ENCODE assay signal across 8 cellular contexts in genomic region chr6:99425647-99426453, GRCh38. TPM values are rescaled to one million over a fixed set of nuclear protein-coding genes. Genes with fewer than 3 reads are reported as not detected.
DNase-seq lines count a peak whose midpoint lies in the region; ATAC-seq and TF ChIP-seq lines count a peak whose summit lies in the region.

No MANE protein-coding gene starts in this region.

- H3K9me3 ChIP-seq in DOHH2 (ENCODE audit: control insufficient read depth, insufficient read depth, low read length) (no peaks in the 10 kb centered on the region), neural cell (ENCODE audit: low read length) (no peaks in the 10 kb centered on the region), stomach (no peaks in the 10 kb centered on the region)

- peaks cover 30% of the 10 kb centered on the region for H4K20me1 ChIP-seq in DOHH2 (ENCODE audit: control insufficient read depth, insufficient read depth, low read depth, low read length)
- H4K20me1 ChIP-seq in neural cell (ENCODE audit: insufficient read depth) = peaks cover 8% of the 10 kb centered on the region

- H3F3A ChIP-seq in DOHH2 (ENCODE audit: control insufficient read depth, insufficient read depth) = no peaks in the 10 kb centered on the region; the same call in 1 of the 2 replicates
- peaks cover 3% of the 10 kb centered on the region for H3F3A ChIP-seq in neural cell (ENCODE audit: insufficient read depth, low read length, poor library complexity, severe bottlenecking)

- WGBS in stomach, 5 donors = 1 to 3% (median 2%) methylated on average over 29 of the region's 29 CpGs

- peaks cover 57% of the 10 kb centered on the region for H3K36me3 ChIP-seq in DOHH2 (ENCODE audit: control insufficient read depth, low read length)
- H3K36me3 ChIP-seq in neural cell (ENCODE audit: insufficient read depth, low read length) = no peaks in the 10 kb centered on the region
- H3K36me3 ChIP-seq in stomach = peaks cover 0 to 4% (median 3%) of the 10 kb centered on the region in 4 donors

- H3K27me3 ChIP-seq in DOHH2 (ENCODE audit: control insufficient read depth, low read length) (no peaks in the 10 kb centered on the region), neural cell (ENCODE audit: insufficient read depth, low read depth, low read length) (no peaks in the 10 kb centered on the region), stomach (no peaks in the 10 kb centered on the region)

- TF ChIP-seq POLR2A in stomach (IDR thresholded peaks at IDR 0.05) = no peak

- intact Hi-C loops in stomach (cut with DNase I; ENCODE audit: low total_unique reads) = no loop called here

- H3K9me2 ChIP-seq in DOHH2 (replicated peaks; ENCODE audit: control insufficient read depth, low read length) (no peaks in the 10 kb centered on the region), neural cell (ENCODE audit: insufficient read depth, low read length) (no peaks in the 10 kb centered on the region)

- TF ChIP-seq CTCF in DOHH2 (IDR thresholded peaks at IDR 0.05; ENCODE audit: low read depth, low read length, poor library complexity, severe bottlenecking) (peak; percentile 59), foreskin fibroblast (IDR thresholded peaks at IDR 0.05; ENCODE audit: low read depth, low read length) (peak; percentile 27), neural cell (IDR thresholded peaks at IDR 0.05; ENCODE audit: poor library complexity, severe bottlenecking) (peak; percentile 76), stomach (IDR thresholded peaks at IDR 0.05) (peak in 3 of 7 experiments; percentile 6 to 30 (median 29))

- H3K79me2 ChIP-seq in DOHH2 (ENCODE audit: control insufficient read depth, low read length) = peaks cover 69% of the 10 kb centered on the region
- peaks cover 39% of the 10 kb centered on the region for H3K79me2 ChIP-seq in neural cell (replicated peaks; ENCODE audit: insufficient read depth, low read length)

- peak overlapping the region; percentile 91 for H3K4me2 ChIP-seq in DOHH2 (ENCODE audit: low read length)
- peak overlapping the region; percentile 78 for H3K4me2 ChIP-seq in neural cell (ENCODE audit: low read length)

- TF ChIP-seq RAD21 in neural cell (conservative IDR thresholded peaks at IDR 0.05) = peak; percentile 60

- H3K27ac ChIP-seq in DOHH2 (ENCODE audit: low read depth, low read length) = peak overlapping the region; percentile 87
- H3K27ac ChIP-seq in neural cell (ENCODE audit: low read length) = peak overlapping the region; percentile 100
- peak overlapping the region; percentile 94 to 99 (median 98) for H3K27ac ChIP-seq in stomach

- H3K4me3 ChIP-seq in DOHH2 (ENCODE audit: low read length) (peak overlapping the region; percentile 96), foreskin fibroblast (ENCODE audit: low read depth in 1 of 2, low read length in 2 of 2) (peak overlapping the region; percentile 80 to 95), neural cell (ENCODE audit: low read length) (peak overlapping the region; percentile 91), stomach (peak overlapping the region; percentile 60 to 81 (median 76))

- DNase-seq in KG1 (lab: John Stamatoyannopoulos, UW) (peak; percentile 94), RPMI7951 (ENCODE audit: low read depth) (peak; percentile 77), foreskin fibroblast (peak; percentile 84 to 95), stomach (peak; percentile 73)
- peak; percentile 46 for DNase-seq in activated T-helper 9 cell treated with anti-CD3 and anti-CD28 coated beads, Interleukin-2, amount 50 U/mL, for 16 hours (ENCODE audit: low read depth)

- H2AFZ ChIP-seq in neural cell (ENCODE audit: low read depth, low read length) = peak overlapping the region; percentile 98

- H3K9ac ChIP-seq in neural cell (ENCODE audit: low read length) = peak overlapping the region; percentile 99

- TF ChIP-seq EP300 in neural cell (conservative IDR thresholded peaks at IDR 0.05; ENCODE audit: poor library complexity, severe bottlenecking) = no peak
- TF ChIP-seq EP300 in stomach (IDR thresholded peaks at IDR 0.05) = no peak

- ATAC-seq in GM21786 (IDR thresholded peaks at IDR 0.05; ENCODE audit: unreplicated experiment) = peak; percentile 47

- H3K4me1 ChIP-seq in DOHH2 (ENCODE audit: control insufficient read depth, low read length) (peaks cover 49% of the 10 kb centered on the region), stomach (peaks cover 43 to 62% (median 50%) of the 10 kb centered on the region in 4 donors)

TF ChIP-seq in neural cell, 6 proteins besides CTCF, POLR2A, EP300 and RAD21:
- TF ChIP-seq SMC3 (conservative IDR thresholded peaks at IDR 0.05; ENCODE audit: poor library complexity) (peak; percentile 69), POLR2AphosphoS5 (IDR thresholded peaks at IDR 0.05) (no peak), MXI1 (conservative IDR thresholded peaks at IDR 0.05; ENCODE audit: poor library complexity, severe bottlenecking) (peak; percentile 59)

RNA-seq across cellular contexts. Expression of gene PNISR, which starts 0.7 kb away (rescaled TPM):
- 63.8 and 65.1 TPM in 2 replicates for total RNA-seq in RPMI7951 (2014; rRNA removed; shearing (Covaris generic))
- polyA plus RNA-seq in neural cell (350 and 391 TPM in 2 replicates), stomach (10 to 100 TPM; 16.9 to 37.9 (median 24.1) TPM)
- 250 and 305 TPM in 2 replicates for polyA minus RNA-seq in neural cell
- 100 to 1,000 TPM in 4 of 5 donors, 10 to 100 TPM in 1; 84.3 to 320 (median 197) TPM for total RNA-seq in stomach

RNA-seq across cellular contexts. Expression of gene COQ3, which starts 31.9 kb away (rescaled TPM):
- 20.0 and 22.3 TPM in 2 replicates for total RNA-seq in RPMI7951 (2014; rRNA removed; shearing (Covaris generic))
- 23.0 and 23.5 TPM in 2 replicates for polyA plus RNA-seq in neural cell
- 10.0 and 10.7 TPM in 2 replicates for polyA minus RNA-seq in neural cell
- 1 to 10 TPM in 2 of 5 donors, under 1 TPM in 1, not detected in 2; 0.58 to 4.4 (median 4.0) TPM for total RNA-seq in stomach
- 10 to 100 TPM in 2 of 3 donors, 1 to 10 TPM in 1; 8.6 to 11.4 (median 10.5) TPM for polyA plus RNA-seq in stomach

Comparison
In these comparisons a context has a peak if more than half of its experiments do, and no peak if none do; other contexts are left out.
1. Peak in every context shown above with its lines: DNase-seq, ATAC-seq, H3K4me3 ChIP-seq and H3K27ac ChIP-seq.